ENCODE assay signal across 16 cellular contexts in genomic region chr22:48091060-48091650, GRCh38.
A peak's percentile ranks its signal among the peaks of the same experiment; 100 is the strongest.
DNase-seq lines count a peak whose midpoint lies in the region; ATAC-seq, FAIRE-seq and TF ChIP-seq lines count a peak whose summit lies in the region.
"Had no signal": no experiment of that assay in that cellular context is flagged by ENCODE, and none has a peak within 500 bp of the region (broad histone marks: within the 10 kb centered on the region; RNA-seq: fewer than 3 reads in every experiment).

No MANE protein-coding gene starts in this region.

- H3K9me3 ChIP-seq in OCI-LY1 (ENCODE audit: low read length) (no peaks in the 10 kb centered on the region), suprapubic skin (no peaks in the 10 kb centered on the region)
- H3K9me3 ChIP-seq: HAP-1, SJSA1 had no signal

- peak overlapping the region; percentile 53; the same call in 1 of the 2 replicates for H3K4me2 ChIP-seq in OCI-LY1 (ENCODE audit: low read length)

- FAIRE-seq in D721Med (lab: Jason Lieb, UNC): no peak

- H3K27ac ChIP-seq in OCI-LY1 (ENCODE audit: low read depth, low read length, poor library complexity, severe bottlenecking): peak overlapping the region; percentile 47
- H3K27ac ChIP-seq in suprapubic skin: no peak overlapping the region
- H3K27ac ChIP-seq: PC-9, SJSA1 had no signal

- no peaks in the 10 kb centered on the region for H3K36me3 ChIP-seq in OCI-LY1 (ENCODE audit: insufficient read depth, low read length)
- no peaks in the 10 kb centered on the region for H3K36me3 ChIP-seq in suprapubic skin
- H3K36me3 ChIP-seq: HAP-1, SJSA1 had no signal

- H3F3A ChIP-seq in OCI-LY1 (ENCODE audit: insufficient read depth, low read length): no peaks in the 10 kb centered on the region

- peak overlapping the region; percentile 48; the same call in 1 of the 2 replicates for H3K9ac ChIP-seq in OCI-LY1 (ENCODE audit: low read length)

- no peaks in the 10 kb centered on the region for H4K20me1 ChIP-seq in OCI-LY1 (ENCODE audit: insufficient read depth, low read length)

- no peak for ATAC-seq in GM21528 (IDR thresholded peaks at IDR 0.05; ENCODE audit: low FRiP score, unreplicated experiment)

- no peaks in the 10 kb centered on the region for H3K9me2 ChIP-seq in OCI-LY1 (ENCODE audit: low read depth, low read length)

- no peaks in the 10 kb centered on the region for H3K79me2 ChIP-seq in OCI-LY1 (ENCODE audit: insufficient read depth, low read length)

- H3K27me3 ChIP-seq in OCI-LY1 (ENCODE audit: insufficient read depth, low read length): no peaks in the 10 kb centered on the region
- H3K27me3 ChIP-seq in suprapubic skin: peaks cover 5% of the 10 kb centered on the region

- DNase-seq in activated CD8-positive, alpha-beta memory T cell treated with anti-CD3 and anti-CD28 coated beads for 24 hours: peak; percentile 30
- DNase-seq in activated CD8-positive, alpha-beta memory T cell treated with anti-CD3 and anti-CD28 coated beads, Interleukin-2, amount 50 U/mL, for 4 hours: no peak
- DNase-seq in mesenteric fat pad (ENCODE audit: low spot score): peak; percentile 72
- peak; percentile 15 to 56 for DNase-seq in suprapubic skin (ENCODE audit: low spot score in 2 of 2)
- DNase-seq in stimulated activated CD4-positive, alpha-beta T cell treated with anti-CD3 and anti-CD28 coated beads, Interleukin-4, amount 100 ng/mL, for 24 hours: no peak
- DNase-seq in D721Med (ENCODE audit: insufficient read length, low spot score): no peak
- DNase-seq: C1 segment of cervical spinal cord, MV-4-11, NCI-H1417 treated with DMSO at 0.1 percent for 48 hours, NCI-H1930, NCI-H748 treated with DMSO at 0.1 percent for 48 hours, PC-9 had no signal

- H3K4me3 ChIP-seq in OCI-LY1 (ENCODE audit: low read depth, low read length, poor library complexity, severe bottlenecking) (no peak overlapping the region), suprapubic skin (no peak overlapping the region)
- H3K4me3 ChIP-seq: HAP-1, PC-9, SJSA1 had no signal

- TF ChIP-seq POLR2A in suprapubic skin (IDR thresholded peaks at IDR 0.05): no peak

- no peak for TF ChIP-seq CTCF in OCI-LY1 (IDR thresholded peaks at IDR 0.05; ENCODE audit: low read length)
- no peak for TF ChIP-seq CTCF in suprapubic skin (IDR thresholded peaks at IDR 0.05)
- TF ChIP-seq CTCF in D721Med (IDR thresholded peaks at IDR 0.05; ENCODE audit: insufficient read depth, missing control alignments): no peak

- no peak for TF ChIP-seq EP300 in suprapubic skin (IDR thresholded peaks at IDR 0.05)

- no peak overlapping the region for H2AFZ ChIP-seq in OCI-LY1 (ENCODE audit: low read length)
- H2AFZ ChIP-seq: PC-9 had no signal

- H3K4me1 ChIP-seq in OCI-LY1 (ENCODE audit: insufficient read depth, low read length, severe bottlenecking) (peaks cover 70% of the 10 kb centered on the region), suprapubic skin (peaks cover 23% of the 10 kb centered on the region)
- H3K4me1 ChIP-seq: HAP-1 had no signal

- 82% methylated on average over 11 of the region's 11 CpGs for WGBS in suprapubic skin

Comparison
In these comparisons a context has a peak if more than half of its experiments do, and no peak if none do; other contexts are left out.
1. DNase-seq: peak in activated CD8-positive, alpha-beta memory T cell treated with anti-CD3 and anti-CD28 coated beads for 24 hours (single experiment), mesenteric fat pad (single experiment) and suprapubic skin (2 of 2); none in activated CD8-positive, alpha-beta memory T cell treated with anti-CD3 and anti-CD28 coated beads, Interleukin-2, amount 50 U/mL, for 4 hours (single experiment), stimulated activated CD4-positive, alpha-beta T cell treated with anti-CD3 and anti-CD28 coated beads, Interleukin-4, amount 100 ng/mL, for 24 hours (single experiment) and D721Med (single experiment).